Comparison of ENCODE assay signal across 3 cellular contexts in genomic region chr6:91560409-91560808, GRCh38.
"Had no signal": no experiment of that assay in that cellular context is flagged by ENCODE, and none has a peak within 500 bp of the region (broad histone marks: within the 10 kb centered on the region; RNA-seq: fewer than 3 reads in every experiment).

No MANE protein-coding gene starts in this region.

- H3K4me3 ChIP-seq: GM12878 had no signal

- DNase-seq: GDM1, GF-D8 had no signal

- ATAC-seq: GM12878 had no signal
